Comparison of ENCODE assay signal across 19 cellular contexts in the genomic region with DNA sequence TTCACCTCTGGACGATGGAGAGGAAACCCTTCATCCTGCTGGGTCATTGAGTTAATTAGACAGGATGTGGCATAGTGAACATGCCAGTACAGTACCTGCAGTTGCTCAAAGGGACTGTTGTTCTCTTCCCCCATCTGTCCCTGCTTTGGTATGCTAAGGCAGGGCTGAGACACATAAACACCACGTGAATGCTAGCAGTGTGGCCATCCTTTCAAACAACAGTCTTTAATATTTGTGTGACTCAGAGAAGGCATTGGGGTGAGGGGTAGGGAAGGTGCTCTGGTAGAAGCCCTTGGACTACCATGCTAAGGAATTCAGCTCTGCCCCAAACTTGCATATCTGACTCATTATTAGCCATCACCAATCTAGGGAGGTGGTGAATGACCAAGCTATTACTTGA.
DNase-seq lines count a peak whose midpoint lies in the region; ATAC-seq, FAIRE-seq and TF ChIP-seq lines count a peak whose summit lies in the region.
"Had no signal": no experiment of that assay in that cellular context is flagged by ENCODE, and none has a peak within 500 bp of the region (broad histone marks: within the 10 kb centered on the region; RNA-seq: fewer than 3 reads in every experiment).

No MANE protein-coding gene starts in this region.

- no peak overlapping the region for H3K4me3 ChIP-seq in dorsolateral prefrontal cortex
- H3K4me3 ChIP-seq: BLaER1 treated with 17β-estradiol and CSF1 and Interleukin-3, amounts not matched to agents 10 nM and 100 nM; spleen; tibial artery had no signal

- no peak overlapping the region for H3K4me3 Mint-ChIP-seq in activated naive CD8-positive, alpha-beta T cell treated with anti-CD3 and anti-CD28 coated beads, Interleukin-2, amount 10 ng/mL, durations not matched to agents 7 days and 5 days
- no peak overlapping the region for H3K4me3 Mint-ChIP-seq in activated naive CD8-positive, alpha-beta T cell treated with anti-CD3 and anti-CD28 coated beads, Interleukin-2, amount 50 U/mL, for 24 hours
- H3K4me3 Mint-ChIP-seq: neural crest cell had no signal

- H3K27me3 ChIP-seq in dorsolateral prefrontal cortex = peaks cover 0 to 38% (median 4%) of the 10 kb centered on the region in 45 donors
- H3K27me3 ChIP-seq: BLaER1 treated with 17β-estradiol and CSF1 and Interleukin-3, amounts not matched to agents 10 nM and 100 nM had no signal

- peak; percentile 53 for FAIRE-seq in urothelium cell line (lab: Jason Lieb, UNC)
- FAIRE-seq: A204.1 had no signal

- peaks cover 18% of the 10 kb centered on the region for H3K4me1 Mint-ChIP-seq in activated naive CD8-positive, alpha-beta T cell treated with anti-CD3 and anti-CD28 coated beads, Interleukin-2, amount 10 ng/mL, durations not matched to agents 7 days and 5 days
- H3K4me1 Mint-ChIP-seq in activated naive CD8-positive, alpha-beta T cell treated with anti-CD3 and anti-CD28 coated beads, Interleukin-2, amount 50 U/mL, for 24 hours = peaks cover 13% of the 10 kb centered on the region
- H3K4me1 Mint-ChIP-seq: neural crest cell had no signal

- peaks cover 39% of the 10 kb centered on the region for H3K27me3 Mint-ChIP-seq in activated naive CD8-positive, alpha-beta T cell treated with anti-CD3 and anti-CD28 coated beads, Interleukin-2, amount 10 ng/mL, durations not matched to agents 7 days and 5 days
- peaks cover 19% of the 10 kb centered on the region for H3K27me3 Mint-ChIP-seq in activated naive CD8-positive, alpha-beta T cell treated with anti-CD3 and anti-CD28 coated beads, Interleukin-2, amount 50 U/mL, for 24 hours

- ATAC-seq in activated naive CD8-positive, alpha-beta T cell treated with anti-CD3 and anti-CD28 coated beads, Interleukin-2, amount 10 ng/mL, durations not matched to agents 7 days and 5 days (ENCODE audit: low read depth) = peak; percentile 91
- no peak for ATAC-seq in activated naive CD8-positive, alpha-beta T cell treated with anti-CD3 and anti-CD28 coated beads, Interleukin-2, amount 50 U/mL, for 24 hours
- ATAC-seq in HG03457 (IDR thresholded peaks at IDR 0.05; ENCODE audit: unreplicated experiment) = no peak

- peaks cover 4% of the 10 kb centered on the region for H3K9me3 Mint-ChIP-seq in activated naive CD8-positive, alpha-beta T cell treated with anti-CD3 and anti-CD28 coated beads, Interleukin-2, amount 10 ng/mL, durations not matched to agents 7 days and 5 days
- H3K9me3 Mint-ChIP-seq in activated naive CD8-positive, alpha-beta T cell treated with anti-CD3 and anti-CD28 coated beads, Interleukin-2, amount 50 U/mL, for 24 hours = peaks cover 12% of the 10 kb centered on the region

- TF ChIP-seq CTCF in dorsolateral prefrontal cortex (IDR thresholded peaks at IDR 0.05 in 54 of 56, conservative IDR thresholded peaks at IDR 0.05 in 2 of 56; ENCODE audit: low read depth in 1 of 56, partially characterized antibody in 56 of 56) = no peak

- H3K27ac Mint-ChIP-seq in activated naive CD8-positive, alpha-beta T cell treated with anti-CD3 and anti-CD28 coated beads, Interleukin-2, amount 10 ng/mL, durations not matched to agents 7 days and 5 days = no peak overlapping the region
- H3K27ac Mint-ChIP-seq in activated naive CD8-positive, alpha-beta T cell treated with anti-CD3 and anti-CD28 coated beads, Interleukin-2, amount 50 U/mL, for 24 hours = no peak overlapping the region
- H3K27ac Mint-ChIP-seq: activated naive CD4-positive, alpha-beta T cell treated with anti-CD3 and anti-CD28 coated beads, Interleukin-2, amount 50 U/mL, for 72 hours had no signal

- no peak overlapping the region for H3K27ac ChIP-seq in dorsolateral prefrontal cortex
- H3K27ac ChIP-seq: BLaER1 treated with 17β-estradiol and CSF1 and Interleukin-3, amounts not matched to agents 10 nM and 100 nM; spleen; tibial artery had no signal

- no peak for DNase-seq in activated naive CD8-positive, alpha-beta T cell treated with anti-CD3 and anti-CD28 coated beads, Interleukin-2, amount 10 ng/mL, durations not matched to agents 7 days and 5 days
- DNase-seq in activated naive CD8-positive, alpha-beta T cell treated with anti-CD3 and anti-CD28 coated beads, Interleukin-2, amount 50 U/mL, for 24 hours = no peak
- peak; percentile 65 for DNase-seq in RKO (ENCODE audit: low spot score)
- peak; percentile 40 for DNase-seq in dermis blood vessel endothelial cell
- peak; percentile 74 for DNase-seq in urothelium cell line (ENCODE audit: low spot score)
- no peak for DNase-seq in NCI-H82 (lab: John Stamatoyannopoulos, UW)
- DNase-seq in dorsolateral prefrontal cortex = no peak
- DNase-seq: activated CD4-positive, alpha-beta T cell treated with anti-CD3 and anti-CD28 coated beads, Interleukin-2, amount 50 U/mL, for 48 hours; activated T-cell treated with anti-CD3 and anti-CD28 coated beads, Interleukin-2, amount 50 U/mL, for 48 hours; hypothalamus; MV-4-11; NCI-H1930; spleen; tibial artery had no signal

- intact Hi-C loops in dorsolateral prefrontal cortex (cut with DNase I) = no loop called here

- POLR2A ChIA-PET in activated naive CD8-positive, alpha-beta T cell treated with anti-CD3 and anti-CD28 coated beads, Interleukin-2, amount 10 ng/mL, durations not matched to agents 7 days and 5 days (lab: Charles Lee) = no interaction called here

- H3K36me3 Mint-ChIP-seq in activated naive CD8-positive, alpha-beta T cell treated with anti-CD3 and anti-CD28 coated beads, Interleukin-2, amount 10 ng/mL, durations not matched to agents 7 days and 5 days = no peaks in the 10 kb centered on the region
- no peaks in the 10 kb centered on the region for H3K36me3 Mint-ChIP-seq in activated naive CD8-positive, alpha-beta T cell treated with anti-CD3 and anti-CD28 coated beads, Interleukin-2, amount 50 U/mL, for 24 hours (ENCODE audit: low read depth)
- H3K36me3 Mint-ChIP-seq: activated naive CD4-positive, alpha-beta T cell treated with anti-CD3 and anti-CD28 coated beads, Interleukin-2, amount 50 U/mL, for 72 hours had no signal

Comparison
In these comparisons a context has a peak if more than half of its experiments do, and no peak if none do; other contexts are left out.
1. DNase-seq: peak in RKO (single experiment), dermis blood vessel endothelial cell (single experiment) and urothelium cell line (single experiment); none in activated naive CD8-positive, alpha-beta T cell treated with anti-CD3 and anti-CD28 coated beads, Interleukin-2, amount 10 ng/mL, durations not matched to agents 7 days and 5 days (single experiment), activated naive CD8-positive, alpha-beta T cell treated with anti-CD3 and anti-CD28 coated beads, Interleukin-2, amount 50 U/mL, for 24 hours (single experiment), NCI-H82 (single experiment) and dorsolateral prefrontal cortex (0 of 10).